10 cellular contexts compared by ENCODE assay signal in genomic region chr15:39804026-39804425, GRCh38. TPM values are rescaled to one million over a fixed set of nuclear protein-coding genes. Genes with fewer than 3 reads are reported as not detected.
DNase-seq lines count a peak whose midpoint lies in the region; FAIRE-seq and TF ChIP-seq lines count a peak whose summit lies in the region.
"Had no signal": no experiment of that assay in that cellular context is flagged by ENCODE, and none has a peak within 500 bp of the region (broad histone marks: within the 10 kb centered on the region; RNA-seq: fewer than 3 reads in every experiment).

No MANE protein-coding gene starts in this region.

- TF ChIP-seq POLR2A in GM12892 (IDR thresholded peaks at IDR 0.05; ENCODE audit: low read depth, low read length), result no peak

- peak; percentile 40 for FAIRE-seq in GM12892 (lab: Jason Lieb, UNC)

- intact Hi-C loops in cardiac septum (cut with DNase I), result no loop called here

- no peak for DNase-seq in GM12892 (ENCODE audit: insufficient read length)
- peak; percentile 13 for DNase-seq in HuH-7.5 (ENCODE audit: low spot score)
- peak; percentile 97 for DNase-seq in amniotic epithelial cell (ENCODE audit: low read depth)
- peak; percentile 53 for DNase-seq in kidney tubule cell (ENCODE audit: low spot score)
- DNase-seq in retina, result no peak
- DNase-seq in activated CD8-positive, alpha-beta memory T cell treated with anti-CD3 and anti-CD28 coated beads, Interleukin-2, amount 50 U/mL, for 48 hours, result no peak
- no peak for DNase-seq in Kasumi-1 (lab: John Stamatoyannopoulos, UW)
- DNase-seq in cardiac septum (ENCODE audit: low spot score), result no peak
- DNase-seq: Calu3, GF-D8 had no signal

RNA-seq across cellular contexts. Expression of gene FSIP1, which starts 21.4 kb away (rescaled TPM):
- polyA plus RNA-seq in GM12892 (2012; ENCODE audit: missing spikeins), result not detected
- 2.0 TPM for total RNA-seq in cardiac septum

Comparison
In these comparisons a context has a peak if more than half of its experiments do, and no peak if none do; other contexts are left out.
1. DNase-seq: peak in HuH-7.5 (single experiment), amniotic epithelial cell (single experiment) and kidney tubule cell (single experiment); none in GM12892 (single experiment), retina (single experiment), activated CD8-positive, alpha-beta memory T cell treated with anti-CD3 and anti-CD28 coated beads, Interleukin-2, amount 50 U/mL, for 48 hours (single experiment), Kasumi-1 (0 of 2) and cardiac septum (single experiment).